29 cellular contexts compared by ENCODE assay signal in the genomic region with DNA sequence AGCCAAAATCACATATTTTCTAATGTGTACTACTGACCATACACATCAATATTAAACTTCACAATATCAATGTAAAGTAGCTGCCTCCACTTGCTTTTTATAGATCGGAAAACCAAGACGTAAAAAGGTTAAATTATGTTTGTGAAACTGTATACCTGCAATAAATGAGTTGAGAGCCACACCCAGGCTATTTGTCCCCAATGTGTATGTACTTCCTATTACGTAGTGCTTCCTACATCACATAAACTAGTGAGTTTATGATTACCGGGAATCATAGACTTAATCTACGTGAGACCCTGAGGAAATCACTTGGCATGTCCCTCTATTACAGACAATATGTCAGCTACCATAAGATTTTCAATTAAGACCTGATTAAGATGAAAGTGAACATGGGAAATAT.
"Had no signal": no experiment of that assay in that cellular context is flagged by ENCODE, and none has a peak within 500 bp of the region (broad histone marks: within the 10 kb centered on the region; RNA-seq: fewer than 3 reads in every experiment).

No MANE protein-coding gene starts in this region.

- H3K4me1 ChIP-seq: pancreas, prostate gland, right lobe of liver, sigmoid colon, stomach, thyroid gland, tibial nerve, upper lobe of left lung, vagina had no signal

- H3K4me1 Mint-ChIP-seq: naive thymus-derived CD8-positive, alpha-beta T cell; nephron progenitor cell; neural crest cell; stimulated activated effector memory CD8-positive, alpha-beta T cell treated with anti-CD3 and anti-CD28 coated beads, Interleukin-12 subunit alpha, Interleukin-12 subunit beta, amount 100 ng/mL, for 72 hours; stimulated activated naive B cell treated with anti-CD40 and anti-IgM and Interleukin-4, amounts not matched to agents 10 μg/mL and 1 μg/mL and 100 μg/mL, for 72 hours had no signal

- DNase-seq: naive thymus-derived CD8-positive, alpha-beta T cell; nephron progenitor cell; nucleus accumbens; pancreas; retina; right lobe of liver; sigmoid colon; small intestine; stimulated activated CD4-positive, alpha-beta T cell treated with anti-CD3 and anti-CD28 coated beads, Interleukin-15, amount 100 ng/mL, for 24 hours; stimulated activated CD4-positive, alpha-beta T cell treated with anti-CD3 and anti-CD28 coated beads, Interleukin-2, amount 100 ng/mL, for 24 hours; stimulated activated CD4-positive, alpha-beta T cell treated with anti-CD3 and anti-CD28 coated beads, Interleukin-2, amount 100 ng/mL, for 48 hours; stimulated activated CD4-positive, alpha-beta T cell treated with anti-CD3 and anti-CD28 coated beads, Interleukin-4, amount 100 ng/mL, for 24 hours; stimulated activated naive B cell treated with anti-CD40 and anti-IgM and Interleukin-4, amounts not matched to agents 10 μg/mL and 1 μg/mL and 100 μg/mL, for 72 hours; stimulated activated naive CD4-positive, alpha-beta T cell treated with Interleukin-2 at 50 U/mL for 16 hours; stomach; thyroid gland; trophoblast cell; upper lobe of left lung had no signal

- H3K36me3 Mint-ChIP-seq: naive thymus-derived CD8-positive, alpha-beta T cell; natural killer cell treated with Interleukin-12 subunit alpha and Interleukin-12 subunit beta and Interleukin-15 and Interleukin-18, amount 100 ng/mL, for 72 hours; stimulated activated effector memory CD8-positive, alpha-beta T cell treated with anti-CD3 and anti-CD28 coated beads, Interleukin-12 subunit alpha, Interleukin-12 subunit beta, amount 100 ng/mL, for 72 hours; stimulated activated naive B cell treated with anti-CD40 and anti-IgM and Interleukin-4, amounts not matched to agents 10 μg/mL and 1 μg/mL and 100 μg/mL, for 72 hours had no signal

- H3K27ac ChIP-seq: neutrophil, pancreas, prostate gland, right atrium auricular region, right lobe of liver, sigmoid colon, stomach, thoracic aorta, thyroid gland, tibial nerve, upper lobe of left lung, vagina had no signal

- H3K27me3 ChIP-seq: neutrophil, pancreas, right atrium auricular region, right lobe of liver, sigmoid colon, stomach, thyroid gland, tibial nerve, upper lobe of left lung, vagina had no signal

- ATAC-seq: naive thymus-derived CD8-positive, alpha-beta T cell; natural killer cell treated with Interleukin-12 subunit alpha and Interleukin-12 subunit beta and Interleukin-15 and Interleukin-18, amount 100 ng/mL, for 72 hours; pancreas; right lobe of liver; stimulated activated effector memory CD8-positive, alpha-beta T cell treated with anti-CD3 and anti-CD28 coated beads, Interleukin-12 subunit alpha, Interleukin-12 subunit beta, amount 100 ng/mL, for 72 hours; stimulated activated naive B cell treated with anti-CD40 and anti-IgM and Interleukin-4, amounts not matched to agents 10 μg/mL and 1 μg/mL and 100 μg/mL, for 72 hours had no signal

- H3K4me3 Mint-ChIP-seq: naive thymus-derived CD8-positive, alpha-beta T cell; natural killer cell treated with Interleukin-12 subunit alpha and Interleukin-12 subunit beta and Interleukin-15 and Interleukin-18, amount 100 ng/mL, for 72 hours; nephron progenitor cell; neural crest cell; stimulated activated effector memory CD8-positive, alpha-beta T cell treated with anti-CD3 and anti-CD28 coated beads, Interleukin-12 subunit alpha, Interleukin-12 subunit beta, amount 100 ng/mL, for 72 hours; stimulated activated naive B cell treated with anti-CD40 and anti-IgM and Interleukin-4, amounts not matched to agents 10 μg/mL and 1 μg/mL and 100 μg/mL, for 72 hours; stimulated activated naive CD8-positive, alpha-beta T cell treated with anti-CD3 and anti-CD28 coated beads, Interleukin-15, Interleukin-2, amounts not matched to agents 100 ng/mL and 50 ng/mL, for 24 hours had no signal

- H3K36me3 ChIP-seq: neutrophil, pancreas, prostate gland, right atrium auricular region, right lobe of liver, sigmoid colon, stomach, thoracic aorta, thyroid gland, tibial nerve, upper lobe of left lung, vagina had no signal

- H3K27me3 Mint-ChIP-seq: natural killer cell treated with Interleukin-12 subunit alpha and Interleukin-12 subunit beta and Interleukin-15 and Interleukin-18, amount 100 ng/mL, for 72 hours; stimulated activated naive CD8-positive, alpha-beta T cell treated with anti-CD3 and anti-CD28 coated beads, Interleukin-15, Interleukin-2, amounts not matched to agents 100 ng/mL and 50 ng/mL, for 24 hours had no signal

- H3K9me3 Mint-ChIP-seq: nephron progenitor cell, neural crest cell had no signal

- H3K9me3 ChIP-seq: neutrophil, pancreas, prostate gland, right atrium auricular region, right lobe of liver, sigmoid colon, stomach, thoracic aorta, thyroid gland, tibial nerve, upper lobe of left lung, vagina had no signal

- H3K4me3 ChIP-seq: pancreas, prostate gland, right atrium auricular region, right lobe of liver, sigmoid colon, stomach, thoracic aorta, thyroid gland, tibial nerve, upper lobe of left lung, vagina had no signal

- FAIRE-seq: pancreas, small intestine, urothelium cell line had no signal

- H3K27ac Mint-ChIP-seq: natural killer cell treated with Interleukin-12 subunit alpha and Interleukin-12 subunit beta and Interleukin-15 and Interleukin-18, amount 100 ng/mL, for 72 hours; nephron progenitor cell; stimulated activated effector memory CD8-positive, alpha-beta T cell treated with anti-CD3 and anti-CD28 coated beads, Interleukin-12 subunit alpha, Interleukin-12 subunit beta, amount 100 ng/mL, for 72 hours; stimulated activated naive B cell treated with anti-CD40 and anti-IgM and Interleukin-4, amounts not matched to agents 10 μg/mL and 1 μg/mL and 100 μg/mL, for 72 hours; stimulated activated naive CD8-positive, alpha-beta T cell treated with anti-CD3 and anti-CD28 coated beads, Interleukin-15, Interleukin-2, amounts not matched to agents 100 ng/mL and 50 ng/mL, for 24 hours had no signal
